Comparison of ENCODE assay signal across 13 cellular contexts in genomic region chr11:126109941-126110731, GRCh38. TPM values are rescaled to one million over a fixed set of nuclear protein-coding genes. Genes with fewer than 3 reads are reported as not detected.
DNase-seq lines count a peak whose midpoint lies in the region; ATAC-seq and TF ChIP-seq lines count a peak whose summit lies in the region.
"Had no signal": no experiment of that assay in that cellular context is flagged by ENCODE, and none has a peak within 500 bp of the region (broad histone marks: within the 10 kb centered on the region; RNA-seq: fewer than 3 reads in every experiment).

No MANE protein-coding gene starts in this region.

- no peak overlapping the region for H3K4me3 Mint-ChIP-seq in T-cell
- H3K4me3 Mint-ChIP-seq: IgD-negative memory B cell had no signal

- no peak overlapping the region for H3K27ac Mint-ChIP-seq in T-cell
- H3K27ac Mint-ChIP-seq: IgD-negative memory B cell had no signal

- H3K4me1 Mint-ChIP-seq in T-cell, result no peaks in the 10 kb centered on the region
- H3K4me1 Mint-ChIP-seq: IgD-negative memory B cell had no signal

- ATAC-seq in HG02763 (IDR thresholded peaks at IDR 0.05; ENCODE audit: unreplicated experiment), result no peak
- no peak for ATAC-seq in T-cell (replicated peaks in 1 of 4)
- ATAC-seq in foreskin keratinocyte, result no peak
- ATAC-seq: body of pancreas had no signal

- H3K27ac ChIP-seq in foreskin keratinocyte, result no peak overlapping the region
- H3K27ac ChIP-seq: body of pancreas had no signal

- TF ChIP-seq CTCF in GM13977 (IDR thresholded peaks at IDR 0.05; ENCODE audit: extremely low read depth, insufficient read depth, missing control alignments) (no peak), foreskin keratinocyte (conservative IDR thresholded peaks at IDR 0.05) (no peak)

- in situ Hi-C loops in GM13977 (cut with MboI; ENCODE audit: low pct_unique_long_range_greater_than_20kb, low sequenced_read_pairs, unreplicated experiment), result no loop called here

- H3K36me3 Mint-ChIP-seq in T-cell, result no peaks in the 10 kb centered on the region

- no peaks in the 10 kb centered on the region for H3K4me1 ChIP-seq in foreskin keratinocyte

- POLR2A ChIA-PET in T-cell (lab: Charles Lee), result no interaction called here

- DNase-seq in GM13977 (ENCODE audit: low spot score), result peak; percentile 48
- peak; percentile 13 for DNase-seq in HS-5 (ENCODE audit: low read depth)
- peak; percentile 65 for DNase-seq in cerebellum (ENCODE audit: low spot score)
- peak; percentile 22 for DNase-seq in putamen (ENCODE audit: low spot score)
- no peak for DNase-seq in T-cell
- DNase-seq in SKM-1 treated with dmso at 0.1 percent for 144 hours (lab: John Stamatoyannopoulos, UW; ENCODE audit: unreplicated experiment), result no peak
- no peak for DNase-seq in foreskin keratinocyte
- DNase-seq: body of pancreas, DMS153, NCI-H2171 treated with DMSO at 0.1 percent for 48 hours, SIG-M5 had no signal

- no peaks in the 10 kb centered on the region for H3K9me3 Mint-ChIP-seq in T-cell
- H3K9me3 Mint-ChIP-seq: IgD-negative memory B cell had no signal

- H3K27me3 ChIP-seq in foreskin keratinocyte, result no peaks in the 10 kb centered on the region
- H3K27me3 ChIP-seq: body of pancreas had no signal

- H3K27me3 Mint-ChIP-seq in T-cell, result no peaks in the 10 kb centered on the region

- CTCF ChIA-PET in T-cell (lab: Charles Lee), result interaction anchor here in 1 of 2 donors (1.0 kb wide), 1 partner anchor 126 kb away, joined by 4 read pairs; no protein-coding TSS in a partner anchor

RNA-seq across cellular contexts. Expression of gene CDON, which starts 47.5 kb away (rescaled TPM):
- 35.1 TPM for total RNA-seq in cerebellum
- total RNA-seq in T-cell, result 1 to 10 TPM; 1.7 to 5.0 (median 2.7) TPM
- total RNA-seq in foreskin keratinocyte, result 1.7 and 2.3 TPM in 2 replicates
- polyA plus RNA-seq in foreskin keratinocyte, result 0.36 TPM in 2 replicates
- polyA plus RNA-seq: IgD-negative memory B cell had no signal

Comparison
In these comparisons a context has a peak if more than half of its experiments do, and no peak if none do; other contexts are left out.
1. DNase-seq: peak in GM13977 (single experiment), HS-5 (single experiment), cerebellum (single experiment) and putamen (single experiment); none in T-cell (0 of 34), SKM-1 treated with dmso at 0.1 percent for 144 hours (single experiment) and foreskin keratinocyte (0 of 2).